In genomic region chr11:76783901-76784813, GRCh38 we compare ENCODE assay signal across 8 cellular contexts. TPM values are rescaled to one million over a fixed set of nuclear protein-coding genes. Genes with fewer than 3 reads are reported as not detected.
A peak's percentile ranks its signal among the peaks of the same experiment; 100 is the strongest.
DNase-seq lines count a peak whose midpoint lies in the region; ATAC-seq and TF ChIP-seq lines count a peak whose summit lies in the region.

No MANE protein-coding gene starts in this region.

- DNase-seq in ACHN (peak; percentile 10), glomerular visceral epithelial cell (ENCODE audit: extremely low spot score) (peak; percentile 81), prostate gland (ENCODE audit: low spot score) (peak; percentile 50), immature natural killer cell (no peak), GDM1 (lab: John Stamatoyannopoulos, UW) (no peak)

- H3K4me1 ChIP-seq in HEK293 (ENCODE audit: control insufficient read depth, insufficient read depth, low read length) (peaks cover 3% of the 10 kb centered on the region; the same call in 1 of the 2 replicates), prostate gland (replicated peaks) (peaks cover 6% of the 10 kb centered on the region)

- intact Hi-C loops in prostate gland (cut with DNase I): no loop called here

- no peaks in the 10 kb centered on the region for H3K36me3 ChIP-seq in HEK293 (ENCODE audit: control insufficient read depth in 2 of 2, insufficient read depth in 1 of 2, low read length in 2 of 2)
- H3K36me3 ChIP-seq in prostate gland: no peaks in the 10 kb centered on the region

- no peaks in the 10 kb centered on the region for H3K27me3 ChIP-seq in prostate gland (replicated peaks; ENCODE audit: insufficient read depth)

- peaks cover 11 to 20% (median 12%) of the 10 kb centered on the region in 3 donors for H3K27me3 Mint-ChIP-seq in immature natural killer cell (ENCODE audit: low read depth in 3 of 3)

- ATAC-seq in HG03521 (IDR thresholded peaks at IDR 0.05; ENCODE audit: unreplicated experiment): no peak

- H3K27ac ChIP-seq in HEK293 (ENCODE audit: extremely low read depth, low read depth, low read length) (peak overlapping the region; percentile 48; the same call in 1 of the 2 replicates), prostate gland (peak overlapping the region; percentile 93 to 94)

- no peaks in the 10 kb centered on the region for H3K36me3 Mint-ChIP-seq in immature natural killer cell

- 0% methylated on average over 30 of the region's 64 CpGs for WGBS in prostate gland

- H3K9me3 Mint-ChIP-seq in immature natural killer cell: no peaks in the 10 kb centered on the region

- peaks cover 6 to 9% of the 10 kb centered on the region in 2 donors for H3K4me1 Mint-ChIP-seq in immature natural killer cell

- in situ Hi-C loops in ACHN (cut with HindIII; ENCODE audit: low pct_ligation_motif_present, low pct_unique_long_range_greater_than_20kb, low sequenced_read_pairs): no loop called here

- TF ChIP-seq CTCF in HEK293 (tag by site-specific recombination; IDR thresholded peaks at IDR 0.05): no peak
- no peak for TF ChIP-seq CTCF in WI38 (IDR thresholded peaks at IDR 0.05; ENCODE audit: low read depth, low read length)
- TF ChIP-seq CTCF in prostate gland (IDR thresholded peaks at IDR 0.05): no peak

- CTCF ChIA-PET in HEK293 (lab: Yijun Ruan, JAX): interaction anchor here (0.6 kb wide), 3 partner anchors 37 to 134 kb away, joined by 3 read pairs; no protein-coding TSS in a partner anchor

- peak; percentile 62 for TF ChIP-seq POLR2A in prostate gland (IDR thresholded peaks at IDR 0.05)

- H3K4me3 ChIP-seq in HEK293 (ENCODE audit: low read depth, low read length): peak overlapping the region; percentile 46
- peak overlapping the region; percentile 88 for H3K4me3 ChIP-seq in WI38 (ENCODE audit: low read depth, low read length)
- H3K4me3 ChIP-seq in prostate gland: peak overlapping the region; percentile 80 to 86

- H3K27ac Mint-ChIP-seq in immature natural killer cell: no peak overlapping the region

- peak overlapping the region in 1 of 5 donors; percentile 18 for H3K4me3 Mint-ChIP-seq in immature natural killer cell

- H3K9me3 ChIP-seq in HEK293 (ENCODE audit: control insufficient read depth, insufficient read depth, low read depth, low read length) (no peaks in the 10 kb centered on the region), prostate gland (no peaks in the 10 kb centered on the region)

- POLR2A ChIA-PET in HEK293 (lab: Yijun Ruan, JAX): interaction anchor here (0.6 to 1.0 kb wide), 5 partner anchors 12 to 1404 kb away, joined by 3 read pairs; partner anchors contain the start of gene KCTD21

TF ChIP-seq in HEK293, 187 proteins besides CTCF, POLR2A, EP300 and RAD21 (continues in another document):
- TF ChIP-seq SP2 (tag by site-specific recombination; IDR thresholded peaks at IDR 0.05) (peak; percentile 48), ZNF138 (tag by site-specific recombination; IDR thresholded peaks at IDR 0.05; ENCODE audit: borderline replicate concordance) (no peak), ZFP69B (tag by site-specific recombination; IDR thresholded peaks at IDR 0.05) (peak; percentile 90), ZNF214 (tag by site-specific recombination; IDR thresholded peaks at IDR 0.05; ENCODE audit: borderline replicate concordance) (no peak), PRDM10 (tag by site-specific recombination; IDR thresholded peaks at IDR 0.05) (0 out of 2 replicates have a peak, but pooled peaks have one; percentile 16), ZNF514 (tag by site-specific recombination; IDR thresholded peaks at IDR 0.05) (no peak), ZNF529 (tag by site-specific recombination; IDR thresholded peaks at IDR 0.05; ENCODE audit: insufficient replicate concordance) (no peak), ZNF335 (tag by site-specific recombination; conservative IDR thresholded peaks at IDR 0.05) (peak; percentile 81), ZNF140 (tag by site-specific recombination; IDR thresholded peaks at IDR 0.05) (no peak), SCRT2 (tag by site-specific recombination; IDR thresholded peaks at IDR 0.05) (no peak), HIC1 (tag by site-specific recombination; IDR thresholded peaks at IDR 0.05) (0 out of 2 replicates have a peak, but pooled peaks have one; percentile 15), ZNF629 (tag by site-specific recombination; IDR thresholded peaks at IDR 0.05) (0 out of 2 replicates have a peak, but pooled peaks have one; percentile 14), ZBTB21 (tag by site-specific recombination; IDR thresholded peaks at IDR 0.05) (no peak), ZSCAN16 (tag by site-specific recombination; IDR thresholded peaks at IDR 0.05) (no peak), WT1 (tag by site-specific recombination; IDR thresholded peaks at IDR 0.05) (no peak), ZNF248 (tag by site-specific recombination; IDR thresholded peaks at IDR 0.05) (no peak)
- TF ChIP-seq, protein P1, sequence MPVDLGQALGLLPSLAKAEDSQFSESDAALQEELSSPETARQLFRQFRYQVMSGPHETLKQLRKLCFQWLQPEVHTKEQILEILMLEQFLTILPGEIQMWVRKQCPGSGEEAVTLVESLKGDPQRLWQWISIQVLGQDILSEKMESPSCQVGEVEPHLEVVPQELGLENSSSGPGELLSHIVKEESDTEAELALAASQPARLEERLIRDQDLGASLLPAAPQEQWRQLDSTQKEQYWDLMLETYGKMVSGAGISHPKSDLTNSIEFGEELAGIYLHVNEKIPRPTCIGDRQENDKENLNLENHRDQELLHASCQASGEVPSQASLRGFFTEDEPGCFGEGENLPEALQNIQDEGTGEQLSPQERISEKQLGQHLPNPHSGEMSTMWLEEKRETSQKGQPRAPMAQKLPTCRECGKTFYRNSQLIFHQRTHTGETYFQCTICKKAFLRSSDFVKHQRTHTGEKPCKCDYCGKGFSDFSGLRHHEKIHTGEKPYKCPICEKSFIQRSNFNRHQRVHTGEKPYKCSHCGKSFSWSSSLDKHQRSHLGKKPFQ (tag by site-specific recombination; IDR thresholded peaks at IDR 0.05): no peak
- TF ChIP-seq, protein P2, sequence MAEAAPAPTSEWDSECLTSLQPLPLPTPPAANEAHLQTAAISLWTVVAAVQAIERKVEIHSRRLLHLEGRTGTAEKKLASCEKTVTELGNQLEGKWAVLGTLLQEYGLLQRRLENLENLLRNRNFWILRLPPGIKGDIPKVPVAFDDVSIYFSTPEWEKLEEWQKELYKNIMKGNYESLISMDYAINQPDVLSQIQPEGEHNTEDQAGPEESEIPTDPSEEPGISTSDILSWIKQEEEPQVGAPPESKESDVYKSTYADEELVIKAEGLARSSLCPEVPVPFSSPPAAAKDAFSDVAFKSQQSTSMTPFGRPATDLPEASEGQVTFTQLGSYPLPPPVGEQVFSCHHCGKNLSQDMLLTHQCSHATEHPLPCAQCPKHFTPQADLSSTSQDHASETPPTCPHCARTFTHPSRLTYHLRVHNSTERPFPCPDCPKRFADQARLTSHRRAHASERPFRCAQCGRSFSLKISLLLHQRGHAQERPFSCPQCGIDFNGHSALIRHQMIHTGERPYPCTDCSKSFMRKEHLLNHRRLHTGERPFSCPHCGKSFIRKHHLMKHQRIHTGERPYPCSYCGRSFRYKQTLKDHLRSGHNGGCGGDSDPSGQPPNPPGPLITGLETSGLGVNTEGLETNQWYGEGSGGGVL (tag by site-specific recombination; IDR thresholded peaks at IDR 0.05): 0 out of 2 replicates have a peak, but pooled peaks have one; percentile 27

RNA-seq across cellular contexts. Expression of gene TSKU, which starts 1.0 kb away (rescaled TPM):
- 10 to 100 TPM; 71.2 to 72.8 TPM for total RNA-seq in prostate gland
- not detected for polyA plus RNA-seq in immature natural killer cell

Comparison
In these comparisons a context has a peak if more than half of its experiments do, and no peak if none do; other contexts are left out.
1. DNase-seq: peak in ACHN (single experiment), glomerular visceral epithelial cell (single experiment) and prostate gland (single experiment); none in immature natural killer cell (0 of 3) and GDM1 (single experiment).
2. Peak in every context shown above with its lines, with median percentiles within 50 percentile points of each other: H3K4me3 ChIP-seq.